ENCODE assay signal across 18 cellular contexts in the genomic region with DNA sequence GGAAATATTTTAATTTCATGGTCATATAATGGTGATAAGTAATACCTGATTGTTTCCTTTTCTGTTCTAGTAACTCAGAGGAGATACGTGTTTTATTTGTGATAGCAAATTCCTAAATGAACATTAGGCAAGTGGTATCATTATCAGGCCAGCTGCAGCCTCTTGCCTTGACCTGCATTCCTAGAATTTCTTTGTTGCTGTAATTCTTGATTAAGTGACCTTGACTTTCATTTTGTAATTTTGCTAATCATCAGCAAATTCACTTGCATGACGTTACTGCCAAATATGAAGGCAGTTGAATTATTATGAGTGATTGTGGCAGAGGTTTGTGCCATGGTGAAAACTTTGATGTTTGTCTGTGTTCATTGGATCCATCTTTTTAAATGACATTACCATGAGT. TPM values are rescaled to one million over a fixed set of nuclear protein-coding genes. Genes with fewer than 3 reads are reported as not detected.
"Had no signal": no experiment of that assay in that cellular context is flagged by ENCODE, and none has a peak within 500 bp of the region (broad histone marks: within the 10 kb centered on the region; RNA-seq: fewer than 3 reads in every experiment).

No MANE protein-coding gene starts in this region.

- H3K27ac Mint-ChIP-seq: activated naive CD4-positive, alpha-beta T cell treated with anti-CD3 and anti-CD28 coated beads, Interleukin-2, amount 50 U/mL, for 24 hours; brain; effector memory CD8-positive, alpha-beta T cell; naive thymus-derived CD4-positive, alpha-beta T cell; stimulated activated memory B cell treated with anti-CD40 and anti-IgM and Interleukin-4, amounts not matched to agents 10 μg/mL and 1 μg/mL and 100 μg/mL, for 72 hours; T-cell had no signal

- H3K4me3 Mint-ChIP-seq: activated naive CD4-positive, alpha-beta T cell treated with anti-CD3 and anti-CD28 coated beads, Interleukin-2, amount 50 U/mL, for 24 hours; brain; central memory CD8-positive, alpha-beta T cell; effector memory CD8-positive, alpha-beta T cell; naive thymus-derived CD4-positive, alpha-beta T cell; stimulated activated memory B cell treated with anti-CD40 and anti-IgM and Interleukin-4, amounts not matched to agents 10 μg/mL and 1 μg/mL and 100 μg/mL, for 72 hours; T-cell had no signal

- DNase-seq: activated CD4-positive, alpha-beta T cell treated with anti-CD3 and anti-CD28 coated beads for 1 hour; activated CD4-positive, alpha-beta T cell treated with anti-CD3 and anti-CD28 coated beads, Interleukin-2, amount 50 U/mL, for 48 hours; activated effector memory CD4-positive, alpha-beta T cell treated with Interleukin-2 at 50 U/mL for 16 hours; amniotic stem cell; effector memory CD8-positive, alpha-beta T cell; foreskin melanocyte; left cardiac atrium; naive thymus-derived CD4-positive, alpha-beta T cell; stimulated activated CD4-positive, alpha-beta T cell treated with anti-CD3 and anti-CD28 coated beads, Interleukin-2, amount 100 ng/mL, for 48 hours; T-cell; T-helper 9 cell had no signal

- H3K27ac ChIP-seq: VCaP had no signal

- H3K27me3 Mint-ChIP-seq: brain had no signal

- H3K9me3 Mint-ChIP-seq: activated naive CD4-positive, alpha-beta T cell treated with anti-CD3 and anti-CD28 coated beads, Interleukin-2, amount 50 U/mL, for 24 hours; brain; central memory CD8-positive, alpha-beta T cell; effector memory CD8-positive, alpha-beta T cell; naive thymus-derived CD4-positive, alpha-beta T cell; stimulated activated memory B cell treated with anti-CD40 and anti-IgM and Interleukin-4, amounts not matched to agents 10 μg/mL and 1 μg/mL and 100 μg/mL, for 72 hours; T-cell had no signal

- H3K4me3 ChIP-seq: lung had no signal

RNA-seq across cellular contexts. Expression of gene CYP17A1, which starts 26.4 kb away (rescaled TPM):
- total RNA-seq: fibroblast of lung; left cardiac atrium; naive thymus-derived CD4-positive, alpha-beta T cell had no signal
